Comparison of ENCODE assay signal across 21 cellular contexts in the genomic region with DNA sequence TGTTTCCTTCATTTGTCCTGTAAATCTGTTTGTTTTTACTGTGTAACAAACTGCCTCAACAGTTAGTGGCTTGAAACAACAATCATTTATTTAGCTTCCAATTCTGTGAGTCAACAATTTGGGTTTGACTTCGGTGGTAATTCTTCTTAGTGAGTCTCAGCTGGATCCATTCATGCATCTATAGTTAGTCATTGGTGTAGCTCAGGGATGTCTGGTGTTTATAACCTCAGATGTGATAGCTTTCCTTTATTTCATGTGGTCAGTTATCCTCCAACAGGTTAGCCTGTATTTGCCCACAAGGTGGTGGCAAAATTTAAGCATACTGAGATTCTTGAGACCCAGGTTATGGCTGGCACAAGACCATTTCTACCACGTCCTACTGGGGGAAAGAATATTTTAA.
DNase-seq lines count a peak whose midpoint lies in the region; ATAC-seq and TF ChIP-seq lines count a peak whose summit lies in the region.
"Had no signal": no experiment of that assay in that cellular context is flagged by ENCODE, and none has a peak within 500 bp of the region (broad histone marks: within the 10 kb centered on the region; RNA-seq: fewer than 3 reads in every experiment).

No MANE protein-coding gene starts in this region.

- WGBS in mammary epithelial cell (ENCODE audit: low coverage, missing lambda C conversion rate), result 49% methylated on average over 2 of the region's 2 CpGs
- WGBS in right cardiac atrium, result 71% methylated on average over 2 of the region's 2 CpGs

- DNase-seq in mammary epithelial cell (peak; percentile 50), breast epithelium (ENCODE audit: low spot score in 2 of 2) (no peak), astrocyte of the spinal cord (ENCODE audit: low read depth, low spot score) (peak; percentile 63), kidney tubule cell (ENCODE audit: low spot score) (peak; percentile 73), right cardiac atrium (no peak), NCI-H2196 treated with DMSO at 0.1 percent for 48 hours (lab: John Stamatoyannopoulos, UW; ENCODE audit: unreplicated experiment) (no peak)
- DNase-seq in activated CD8-positive, alpha-beta memory T cell treated with anti-CD3 and anti-CD28 coated beads for 24 hours, result no peak
- DNase-seq: 8988T; activated CD8-positive, alpha-beta T cell treated with anti-CD3 and anti-CD28 coated beads for 36 hours; activated naive CD8-positive, alpha-beta T cell treated with anti-CD3 and anti-CD28 coated beads for 36 hours; CD4-positive, CD25-positive, alpha-beta regulatory T cell; heart left ventricle; MG63; NCI-H2029 treated with DMSO at 0.1 percent for 48 hours; NCI-H446; stimulated activated CD4-positive, alpha-beta T cell treated with anti-CD3 and anti-CD28 coated beads, Interleukin-15, amount 100 ng/mL, for 24 hours; stimulated activated naive CD4-positive, alpha-beta T cell had no signal

- CTCF ChIA-PET in mammary epithelial cell (lab: Charles Lee; ENCODE audit: low non-redundant PET), result no interaction called here

- BruUV-seq in mammary epithelial cell (replicated peaks; lab: Mats Ljungman, UMichigan), result no TSS peak

- H3K36me3 ChIP-seq in mammary epithelial cell (ENCODE audit: insufficient read depth, low read length) (no peaks in the 10 kb centered on the region), breast epithelium (no peaks in the 10 kb centered on the region)
- H3K36me3 ChIP-seq: ascending aorta, heart left ventricle, MG63 had no signal

- TF ChIP-seq CTCF in mammary epithelial cell (conservative IDR thresholded peaks at IDR 0.05 in 1 of 2, IDR thresholded peaks at IDR 0.05 in 1 of 2; ENCODE audit: extremely low read depth in 1 of 2, insufficient read depth in 1 of 2, low read depth in 1 of 2, low read length in 2 of 2), result peak in 1 of 2 donors; percentile 3
- TF ChIP-seq CTCF in breast epithelium (IDR thresholded peaks at IDR 0.05), result no peak
- no peak for TF ChIP-seq CTCF in astrocyte of the spinal cord (IDR thresholded peaks at IDR 0.05; ENCODE audit: low read depth, low read length)

- H3K4me3 ChIP-seq in mammary epithelial cell (replicated peaks in 1 of 3; ENCODE audit: insufficient read depth in 1 of 3, low read depth in 2 of 3, low read length in 3 of 3) (no peak overlapping the region), breast epithelium (no peak overlapping the region), astrocyte of the spinal cord (ENCODE audit: low read depth, low read length) (no peak overlapping the region), right cardiac atrium (ENCODE audit: low read length) (no peak overlapping the region)
- H3K4me3 ChIP-seq: ascending aorta, heart left ventricle, MG63, SK-N-MC had no signal

- no peaks in the 10 kb centered on the region for H4K20me1 ChIP-seq in mammary epithelial cell (ENCODE audit: insufficient read depth, low read length)

- no peak overlapping the region for H3K4me2 ChIP-seq in mammary epithelial cell (ENCODE audit: insufficient read depth, low read depth, low read length)

- H3K27ac ChIP-seq in mammary epithelial cell (ENCODE audit: insufficient read depth, low read depth, low read length) (no peak overlapping the region), breast epithelium (no peak overlapping the region), right cardiac atrium (ENCODE audit: low read length) (no peak overlapping the region)
- H3K27ac ChIP-seq: ascending aorta, heart left ventricle, SK-N-MC had no signal

- dilution Hi-C loops in mammary epithelial cell (cut with HindIII; ENCODE audit: low sequenced_read_pairs), result no loop called here

- no peaks in the 10 kb centered on the region for H3K79me2 ChIP-seq in mammary epithelial cell (ENCODE audit: insufficient read depth, low read length)

- no peak overlapping the region for H3K9ac ChIP-seq in mammary epithelial cell (ENCODE audit: insufficient read depth, low read length)

- H3K9me3 ChIP-seq in mammary epithelial cell (replicated peaks; ENCODE audit: insufficient read depth, low read length), result no peaks in the 10 kb centered on the region
- H3K9me3 ChIP-seq in breast epithelium, result no peaks in the 10 kb centered on the region
- H3K9me3 ChIP-seq in right cardiac atrium (ENCODE audit: control insufficient read depth, low read length), result no peaks in the 10 kb centered on the region
- H3K9me3 ChIP-seq: ascending aorta, heart left ventricle, MG63 had no signal

- no peak for TF ChIP-seq POLR2A in breast epithelium (IDR thresholded peaks at IDR 0.05)

- intact Hi-C loops in mammary epithelial cell (cut with micrococcal nuclease), result no loop called here
- intact Hi-C loops in breast epithelium (cut with DNase I; ENCODE audit: low total_unique reads), result no loop called here
- intact Hi-C loops in right cardiac atrium (cut with DNase I), result no loop called here

- H2AFZ ChIP-seq in mammary epithelial cell (ENCODE audit: low read depth, low read length), result no peak overlapping the region

- in situ Hi-C loops in mammary epithelial cell (cut with MboI; ENCODE audit: low sequenced_read_pairs in 2 of 2) (no loop called here), astrocyte of the spinal cord (cut with HindIII; ENCODE audit: low sequenced_read_pairs) (no loop called here)

- H3K27me3 ChIP-seq in mammary epithelial cell (ENCODE audit: insufficient read depth, low read length) (peaks cover 3% of the 10 kb centered on the region), breast epithelium (no peaks in the 10 kb centered on the region), right cardiac atrium (ENCODE audit: control insufficient read depth, insufficient read depth) (no peaks in the 10 kb centered on the region)
- H3K27me3 ChIP-seq: ascending aorta, heart left ventricle, MG63 had no signal

- ATAC-seq in right cardiac atrium (no peak), HG02798 (IDR thresholded peaks at IDR 0.05; ENCODE audit: poor library complexity, unreplicated experiment) (no peak)
- ATAC-seq: activated CD8-positive, alpha-beta T cell treated with anti-CD3 and anti-CD28 coated beads for 36 hours; heart left ventricle; sciatic nerve had no signal

- no peaks in the 10 kb centered on the region for H3K4me1 ChIP-seq in mammary epithelial cell (ENCODE audit: insufficient read depth, low read length)
- H3K4me1 ChIP-seq in breast epithelium, result no peaks in the 10 kb centered on the region
- H3K4me1 ChIP-seq in right cardiac atrium (ENCODE audit: control insufficient read depth, insufficient read depth, low read length), result no peaks in the 10 kb centered on the region
- H3K4me1 ChIP-seq: ascending aorta, heart left ventricle had no signal

Comparison
In these comparisons a context has a peak if more than half of its experiments do, and no peak if none do; other contexts are left out.
1. DNase-seq: peak in mammary epithelial cell (single experiment), astrocyte of the spinal cord (single experiment) and kidney tubule cell (single experiment); none in breast epithelium (0 of 2), activated CD8-positive, alpha-beta memory T cell treated with anti-CD3 and anti-CD28 coated beads for 24 hours (single experiment), right cardiac atrium (0 of 3) and NCI-H2196 treated with DMSO at 0.1 percent for 48 hours (single experiment).